15 cellular contexts compared by ENCODE assay signal in genomic region chr15:79219393-79220056, GRCh38.
A peak's percentile ranks its signal among the peaks of the same experiment; 100 is the strongest.
DNase-seq lines count a peak whose midpoint lies in the region; ATAC-seq and TF ChIP-seq lines count a peak whose summit lies in the region.
"Had no signal": no experiment of that assay in that cellular context is flagged by ENCODE, and none has a peak within 500 bp of the region (broad histone marks: within the 10 kb centered on the region; RNA-seq: fewer than 3 reads in every experiment).

No MANE protein-coding gene starts in this region.

- H3K14ac ChIP-seq in neuronal stem cell (ENCODE audit: low read length) (peak overlapping the region; percentile 25), mesenchymal stem cell (ENCODE audit: low read length in 2 of 2) (peak overlapping the region in 1 of 2 experiments; percentile 58)

- H4K8ac ChIP-seq in neuronal stem cell (ENCODE audit: low read depth, low read length) (no peak overlapping the region), mesenchymal stem cell (ENCODE audit: low read length) (no peak overlapping the region)

- H4K91ac ChIP-seq in neuronal stem cell (ENCODE audit: low read depth, low read length, poor library complexity) (no peak overlapping the region), mesenchymal stem cell (ENCODE audit: low read length) (no peak overlapping the region)

- H3K4me2 ChIP-seq in neuronal stem cell (ENCODE audit: insufficient read depth, low read length, poor library complexity, severe bottlenecking) (no peak overlapping the region), mesenchymal stem cell (ENCODE audit: low read length, poor library complexity, severe bottlenecking) (no peak overlapping the region)

- H3K18ac ChIP-seq in neuronal stem cell (ENCODE audit: low read length), result no peak overlapping the region
- no peak overlapping the region for H3K18ac ChIP-seq in mesenchymal stem cell (ENCODE audit: low read depth in 1 of 2, low read length in 2 of 2)

- no peak for DNase-seq in Right ventricle myocardium superior
- DNase-seq in left ventricle myocardium inferior, result no peak
- no peak for DNase-seq in left ventricle myocardium superior
- no peak for DNase-seq in neuronal stem cell (ENCODE audit: low spot score)
- no peak for DNase-seq in testis
- no peak for DNase-seq in NAMALWA (ENCODE audit: low spot score)
- DNase-seq in retina, result no peak
- DNase-seq in mesenchymal stem cell, result no peak
- DNase-seq: ACHN; C1 segment of cervical spinal cord; Calu3; CD4-positive, alpha-beta T cell; DMS 273 treated with DMSO at 0.1 percent for 48 hours; GM23248 had no signal

- H2BK15ac ChIP-seq in neuronal stem cell (ENCODE audit: low read length) (no peak overlapping the region), mesenchymal stem cell (ENCODE audit: low read depth, poor library complexity, severe bottlenecking) (no peak overlapping the region)

- no peak overlapping the region for H3K27ac ChIP-seq in left ventricle myocardium inferior (replicated peaks)
- no peak overlapping the region for H3K27ac ChIP-seq in neuronal stem cell (replicated peaks; ENCODE audit: low read length)
- H3K27ac ChIP-seq in testis, result no peak overlapping the region
- H3K27ac ChIP-seq in mesenchymal stem cell (ENCODE audit: low read length, poor library complexity, severe bottlenecking), result no peak overlapping the region
- H3K27ac ChIP-seq: GM23248, HL-60 had no signal

- H2BK12ac ChIP-seq in neuronal stem cell (ENCODE audit: low read length) (no peak overlapping the region), mesenchymal stem cell (ENCODE audit: low read length in 2 of 2) (no peak overlapping the region)

- H3K27me3 ChIP-seq in left ventricle myocardium inferior (ENCODE audit: low read depth), result peaks cover 19% of the 10 kb centered on the region
- peaks cover 0 to 10% (median 0%) of the 10 kb centered on the region in 3 experiments for H3K27me3 ChIP-seq in neuronal stem cell (ENCODE audit: control insufficient read depth in 3 of 3, insufficient read depth in 3 of 3, low read depth in 1 of 3, low read length in 3 of 3)
- no peaks in the 10 kb centered on the region for H3K27me3 ChIP-seq in testis
- H3K27me3 ChIP-seq in mesenchymal stem cell (ENCODE audit: control insufficient read depth in 1 of 2, insufficient read depth in 1 of 2, low read length in 2 of 2), result peaks cover 23 to 56% of the 10 kb centered on the region in 2 experiments

- H3K4ac ChIP-seq in neuronal stem cell (ENCODE audit: low read length) (no peak overlapping the region), mesenchymal stem cell (ENCODE audit: low read depth in 1 of 2, low read length in 2 of 2) (no peak overlapping the region)

- H2BK120ac ChIP-seq in neuronal stem cell (ENCODE audit: low read depth, low read length) (no peak overlapping the region), mesenchymal stem cell (ENCODE audit: low read depth, low read length) (no peak overlapping the region)

- H2BK5ac ChIP-seq in neuronal stem cell (ENCODE audit: low read length), result no peak overlapping the region
- no peak overlapping the region for H2BK5ac ChIP-seq in mesenchymal stem cell (ENCODE audit: low read depth, low read length, poor library complexity, severe bottlenecking)

- no peak overlapping the region for H3K9ac ChIP-seq in neuronal stem cell (ENCODE audit: low read depth, low read length, poor library complexity)
- H3K9ac ChIP-seq in mesenchymal stem cell (ENCODE audit: low read length), result no peak overlapping the region
- H3K9ac ChIP-seq: GM23248 had no signal

- peak; percentile 53 for ATAC-seq in Right ventricle myocardium superior (ENCODE audit: poor library complexity)
- peak; percentile 78 for ATAC-seq in left ventricle myocardium superior

- no peak for TF ChIP-seq CTCF in left ventricle myocardium inferior (IDR thresholded peaks at IDR 0.05; ENCODE audit: borderline replicate concordance)
- no peak for TF ChIP-seq CTCF in testis (IDR thresholded peaks at IDR 0.05)

- peaks cover 16% of the 10 kb centered on the region for H3K4me1 ChIP-seq in left ventricle myocardium inferior
- H3K4me1 ChIP-seq in neuronal stem cell (ENCODE audit: control insufficient read depth in 2 of 2, insufficient read depth in 1 of 2, low read depth in 1 of 2, low read length in 2 of 2), result peaks cover 0 to 4% of the 10 kb centered on the region in 2 donors
- H3K4me1 ChIP-seq in testis, result no peaks in the 10 kb centered on the region
- H3K4me1 ChIP-seq in mesenchymal stem cell (ENCODE audit: control insufficient read depth, insufficient read depth, low read depth, low read length), result no peaks in the 10 kb centered on the region

- no peak overlapping the region for H3K23ac ChIP-seq in neuronal stem cell (ENCODE audit: low read depth, low read length, poor library complexity)
- H3K23ac ChIP-seq in mesenchymal stem cell (ENCODE audit: low read length in 2 of 2), result no peak overlapping the region

- intact Hi-C loops in Right ventricle myocardium superior (cut with DNase I) (no loop called here), left ventricle myocardium inferior (cut with micrococcal nuclease) (no loop called here), left ventricle myocardium superior (cut with micrococcal nuclease) (no loop called here), testis (cut with DNase I; ENCODE audit: low total_unique reads) (no loop called here)

- peaks cover 17% of the 10 kb centered on the region for H3K9me3 ChIP-seq in left ventricle myocardium inferior (replicated peaks)
- H3K9me3 ChIP-seq in neuronal stem cell (replicated peaks in 1 of 2; ENCODE audit: control insufficient read depth in 2 of 2, insufficient read depth in 1 of 2, low read depth in 1 of 2, low read length in 2 of 2), result peaks cover 0 to 3% of the 10 kb centered on the region in 2 donors
- H3K9me3 ChIP-seq in testis, result no peaks in the 10 kb centered on the region
- H3K9me3 ChIP-seq in mesenchymal stem cell (ENCODE audit: control insufficient read depth, low read length), result peaks cover 4% of the 10 kb centered on the region

- TF ChIP-seq POLR2A in testis (IDR thresholded peaks at IDR 0.05), result no peak

- H2AFZ ChIP-seq in neuronal stem cell (ENCODE audit: low read length) (no peak overlapping the region), mesenchymal stem cell (ENCODE audit: low read depth, low read length) (no peak overlapping the region)
- H2AFZ ChIP-seq: GM23248 had no signal

- WGBS in neuronal stem cell (ENCODE audit: extremely low coverage in 2 of 2, insufficient read length in 2 of 2, insufficient replicate concordance in 1 of 2), 2 donors, result no CpG with 5 or more reads among the region's 4 CpGs
- 69 to 78% methylated on average over 4 of the region's 4 CpGs for WGBS in testis, 2 donors
- 48% methylated on average over 4 of the region's 4 CpGs for WGBS in mesenchymal stem cell

- H3K79me1 ChIP-seq in neuronal stem cell (ENCODE audit: low read depth, low read length) (no peaks in the 10 kb centered on the region), mesenchymal stem cell (replicated peaks; ENCODE audit: low read length, poor library complexity, severe bottlenecking) (no peaks in the 10 kb centered on the region)

- H3K36me3 ChIP-seq in left ventricle myocardium inferior, result no peaks in the 10 kb centered on the region
- H3K36me3 ChIP-seq in neuronal stem cell (replicated peaks in 1 of 2; ENCODE audit: control insufficient read depth in 2 of 2, insufficient read depth in 2 of 2, low read length in 2 of 2), result no peaks in the 10 kb centered on the region
- no peaks in the 10 kb centered on the region for H3K36me3 ChIP-seq in testis (ENCODE audit: low read depth, missing control alignments)
- no peaks in the 10 kb centered on the region for H3K36me3 ChIP-seq in mesenchymal stem cell (ENCODE audit: control insufficient read depth in 1 of 2, insufficient read depth in 2 of 2, low read depth in 1 of 2, low read length in 2 of 2)

- H3K4me3 ChIP-seq in left ventricle myocardium inferior, result no peak overlapping the region
- H3K4me3 ChIP-seq in neuronal stem cell (ENCODE audit: low read length in 2 of 2), result no peak overlapping the region
- no peak overlapping the region for H3K4me3 ChIP-seq in testis
- H3K4me3 ChIP-seq in mesenchymal stem cell (ENCODE audit: insufficient read depth in 1 of 2, low read depth in 1 of 2, low read length in 2 of 2), result no peak overlapping the region
- H3K4me3 ChIP-seq: GM23248 had no signal

- H2AK5ac ChIP-seq in neuronal stem cell (ENCODE audit: low read depth, low read length) (no peak overlapping the region), mesenchymal stem cell (ENCODE audit: low read length, severe bottlenecking) (no peak overlapping the region)
